In the genomic region with DNA sequence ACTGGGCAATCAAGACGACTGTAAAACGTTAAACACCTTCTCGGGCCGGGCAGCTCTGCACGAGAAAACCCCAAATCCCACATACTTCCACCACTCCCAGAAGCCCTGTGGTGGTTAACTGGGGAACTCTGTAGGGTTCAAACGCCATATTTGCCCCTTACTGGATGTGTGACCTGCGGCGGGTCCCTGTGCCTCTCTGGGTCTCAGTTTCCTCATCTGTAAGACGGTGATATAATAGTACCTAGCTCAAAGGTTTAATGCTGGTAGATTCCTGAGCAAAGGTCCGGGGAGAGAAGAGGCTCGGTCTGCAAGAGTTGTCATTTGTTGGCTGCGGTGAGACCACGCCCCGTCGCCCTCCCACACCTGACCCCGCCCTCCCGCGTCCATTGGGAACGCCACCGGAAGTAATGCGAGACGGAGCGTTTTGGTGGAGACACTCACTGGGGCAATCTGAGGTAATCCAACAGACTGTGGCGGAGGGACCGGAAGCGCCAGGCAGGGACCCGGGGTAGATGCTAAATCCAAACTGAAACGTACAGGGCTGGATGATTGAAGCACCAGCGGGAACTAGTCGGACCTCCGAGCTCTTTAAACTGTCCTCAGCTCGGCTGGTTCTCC, we compare ENCODE assay signal across 1 cellular context.
A peak's percentile ranks its signal among the peaks of the same experiment; 100 is the strongest.
TF ChIP-seq lines count a peak whose summit lies in the region.

No MANE protein-coding gene starts in this region.

TF ChIP-seq in HepG2, 621 proteins besides CTCF, POLR2A, EP300 and RAD21 (continued from another document and continues in another):
- TF ChIP-seq, protein P1, sequence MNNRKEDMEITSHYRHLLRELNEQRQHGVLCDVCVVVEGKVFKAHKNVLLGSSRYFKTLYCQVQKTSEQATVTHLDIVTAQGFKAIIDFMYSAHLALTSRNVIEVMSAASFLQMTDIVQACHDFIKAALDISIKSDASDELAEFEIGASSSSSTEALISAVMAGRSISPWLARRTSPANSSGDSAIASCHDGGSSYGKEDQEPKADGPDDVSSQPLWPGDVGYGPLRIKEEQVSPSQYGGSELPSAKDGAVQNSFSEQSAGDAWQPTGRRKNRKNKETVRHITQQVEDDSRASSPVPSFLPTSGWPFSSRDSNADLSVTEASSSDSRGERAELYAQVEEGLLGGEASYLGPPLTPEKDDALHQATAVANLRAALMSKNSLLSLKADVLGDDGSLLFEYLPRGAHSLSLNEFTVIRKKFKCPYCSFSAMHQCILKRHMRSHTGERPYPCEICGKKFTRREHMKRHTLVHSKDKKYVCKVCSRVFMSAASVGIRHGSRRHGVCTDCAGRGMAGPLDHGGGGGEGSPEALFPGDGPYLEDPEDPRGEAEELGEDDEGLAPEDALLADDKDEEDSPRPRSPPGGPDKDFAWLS (CRISPR knock-in tag; IDR thresholded peaks at IDR 0.05; ENCODE audit: borderline replicate concordance), result no peak
- no peak for TF ChIP-seq TEAD2 (CRISPR knock-in tag; IDR thresholded peaks at IDR 0.05)
- TF ChIP-seq, protein P2, sequence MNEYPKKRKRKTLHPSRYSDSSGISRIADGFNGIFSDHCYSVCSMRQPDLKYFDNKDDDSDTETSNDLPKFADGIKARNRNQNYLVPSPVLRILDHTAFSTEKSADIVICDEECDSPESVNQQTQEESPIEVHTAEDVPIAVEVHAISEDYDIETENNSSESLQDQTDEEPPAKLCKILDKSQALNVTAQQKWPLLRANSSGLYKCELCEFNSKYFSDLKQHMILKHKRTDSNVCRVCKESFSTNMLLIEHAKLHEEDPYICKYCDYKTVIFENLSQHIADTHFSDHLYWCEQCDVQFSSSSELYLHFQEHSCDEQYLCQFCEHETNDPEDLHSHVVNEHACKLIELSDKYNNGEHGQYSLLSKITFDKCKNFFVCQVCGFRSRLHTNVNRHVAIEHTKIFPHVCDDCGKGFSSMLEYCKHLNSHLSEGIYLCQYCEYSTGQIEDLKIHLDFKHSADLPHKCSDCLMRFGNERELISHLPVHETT (CRISPR knock-in tag; conservative IDR thresholded peaks at IDR 0.05), result peak; percentile 61; the same call in 1 of the 2 replicates
- peak; percentile 53 for TF ChIP-seq RFXAP (CRISPR knock-in tag; IDR thresholded peaks at IDR 0.05; ENCODE audit: borderline replicate concordance)
- TF ChIP-seq, protein P3, sequence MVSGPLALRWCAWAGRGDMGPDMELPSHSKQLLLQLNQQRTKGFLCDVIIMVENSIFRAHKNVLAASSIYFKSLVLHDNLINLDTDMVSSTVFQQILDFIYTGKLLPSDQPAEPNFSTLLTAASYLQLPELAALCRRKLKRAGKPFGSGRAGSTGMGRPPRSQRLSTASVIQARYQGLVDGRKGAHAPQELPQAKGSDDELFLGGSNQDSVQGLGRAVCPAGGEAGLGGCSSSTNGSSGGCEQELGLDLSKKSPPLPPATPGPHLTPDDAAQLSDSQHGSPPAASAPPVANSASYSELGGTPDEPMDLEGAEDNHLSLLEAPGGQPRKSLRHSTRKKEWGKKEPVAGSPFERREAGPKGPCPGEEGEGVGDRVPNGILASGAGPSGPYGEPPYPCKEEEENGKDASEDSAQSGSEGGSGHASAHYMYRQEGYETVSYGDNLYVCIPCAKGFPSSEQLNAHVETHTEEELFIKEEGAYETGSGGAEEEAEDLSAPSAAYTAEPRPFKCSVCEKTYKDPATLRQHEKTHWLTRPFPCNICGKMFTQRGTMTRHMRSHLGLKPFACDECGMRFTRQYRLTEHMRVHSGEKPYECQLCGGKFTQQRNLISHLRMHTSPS (CRISPR knock-in tag; IDR thresholded peaks at IDR 0.05; ENCODE audit: low read depth), result no peak
- TF ChIP-seq, protein P4, sequence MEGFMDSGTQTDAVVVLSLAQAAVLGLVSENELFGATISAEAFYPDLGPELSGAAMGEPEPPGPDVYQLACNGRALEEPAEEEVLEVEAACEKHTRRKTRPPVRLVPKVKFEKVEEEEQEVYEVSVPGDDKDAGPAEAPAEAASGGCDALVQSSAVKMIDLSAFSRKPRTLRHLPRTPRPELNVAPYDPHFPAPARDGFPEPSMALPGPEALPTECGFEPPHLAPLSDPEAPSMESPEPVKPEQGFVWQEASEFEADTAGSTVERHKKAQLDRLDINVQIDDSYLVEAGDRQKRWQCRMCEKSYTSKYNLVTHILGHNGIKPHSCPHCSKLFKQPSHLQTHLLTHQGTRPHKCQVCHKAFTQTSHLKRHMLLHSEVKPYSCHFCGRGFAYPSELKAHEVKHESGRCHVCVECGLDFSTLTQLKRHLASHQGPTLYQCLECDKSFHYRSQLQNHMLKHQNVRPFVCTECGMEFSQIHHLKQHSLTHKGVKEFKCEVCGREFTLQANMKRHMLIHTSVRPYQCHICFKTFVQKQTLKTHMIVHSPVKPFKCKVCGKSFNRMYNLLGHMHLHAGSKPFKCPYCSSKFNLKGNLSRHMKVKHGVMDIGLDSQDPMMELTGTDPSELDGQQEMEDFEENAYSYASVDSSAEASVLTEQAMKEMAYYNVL (CRISPR knock-in tag; IDR thresholded peaks at IDR 0.05; ENCODE audit: borderline replicate concordance), result no peak
- TF ChIP-seq ARHGAP35 (CRISPR knock-in tag; IDR thresholded peaks at IDR 0.05; ENCODE audit: borderline replicate concordance), result no peak
- TF ChIP-seq, protein P5, sequence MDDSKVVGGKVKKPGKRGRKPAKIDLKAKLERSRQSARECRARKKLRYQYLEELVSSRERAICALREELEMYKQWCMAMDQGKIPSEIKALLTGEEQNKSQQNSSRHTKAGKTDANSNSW (CRISPR knock-in tag; IDR thresholded peaks at IDR 0.05; ENCODE audit: borderline replicate concordance), result no peak
- peak; percentile 80; the same call in 1 of the 2 replicates for TF ChIP-seq MAZ (IDR thresholded peaks at IDR 0.05; ENCODE audit: borderline replicate concordance, low read depth, low read length)
- TF ChIP-seq MAZ (CRISPR knock-in tag; IDR thresholded peaks at IDR 0.05; ENCODE audit: low read depth), result no peak; the same call in 1 of the 2 replicates
- no peak for TF ChIP-seq RCOR2 (CRISPR knock-in tag; IDR thresholded peaks at IDR 0.05)
- TF ChIP-seq, protein P6, sequence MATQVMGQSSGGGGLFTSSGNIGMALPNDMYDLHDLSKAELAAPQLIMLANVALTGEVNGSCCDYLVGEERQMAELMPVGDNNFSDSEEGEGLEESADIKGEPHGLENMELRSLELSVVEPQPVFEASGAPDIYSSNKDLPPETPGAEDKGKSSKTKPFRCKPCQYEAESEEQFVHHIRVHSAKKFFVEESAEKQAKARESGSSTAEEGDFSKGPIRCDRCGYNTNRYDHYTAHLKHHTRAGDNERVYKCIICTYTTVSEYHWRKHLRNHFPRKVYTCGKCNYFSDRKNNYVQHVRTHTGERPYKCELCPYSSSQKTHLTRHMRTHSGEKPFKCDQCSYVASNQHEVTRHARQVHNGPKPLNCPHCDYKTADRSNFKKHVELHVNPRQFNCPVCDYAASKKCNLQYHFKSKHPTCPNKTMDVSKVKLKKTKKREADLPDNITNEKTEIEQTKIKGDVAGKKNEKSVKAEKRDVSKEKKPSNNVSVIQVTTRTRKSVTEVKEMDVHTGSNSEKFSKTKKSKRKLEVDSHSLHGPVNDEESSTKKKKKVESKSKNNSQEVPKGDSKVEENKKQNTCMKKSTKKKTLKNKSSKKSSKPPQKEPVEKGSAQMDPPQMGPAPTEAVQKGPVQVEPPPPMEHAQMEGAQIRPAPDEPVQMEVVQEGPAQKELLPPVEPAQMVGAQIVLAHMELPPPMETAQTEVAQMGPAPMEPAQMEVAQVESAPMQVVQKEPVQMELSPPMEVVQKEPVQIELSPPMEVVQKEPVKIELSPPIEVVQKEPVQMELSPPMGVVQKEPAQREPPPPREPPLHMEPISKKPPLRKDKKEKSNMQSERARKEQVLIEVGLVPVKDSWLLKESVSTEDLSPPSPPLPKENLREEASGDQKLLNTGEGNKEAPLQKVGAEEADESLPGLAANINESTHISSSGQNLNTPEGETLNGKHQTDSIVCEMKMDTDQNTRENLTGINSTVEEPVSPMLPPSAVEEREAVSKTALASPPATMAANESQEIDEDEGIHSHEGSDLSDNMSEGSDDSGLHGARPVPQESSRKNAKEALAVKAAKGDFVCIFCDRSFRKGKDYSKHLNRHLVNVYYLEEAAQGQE (IDR thresholded peaks at IDR 0.05; ENCODE audit: borderline replicate concordance in 1 of 2, low read depth in 1 of 2, low read length in 2 of 2), result peak in 1 of 2 experiments; percentile 22; a peak in 1 of 4 replicates
- no peak for TF ChIP-seq SP1 (IDR thresholded peaks at IDR 0.05)
- TF ChIP-seq SP1 (CRISPR knock-in tag; IDR thresholded peaks at IDR 0.05), result peak; percentile 95
- no peak for TF ChIP-seq ASH2L (IDR thresholded peaks at IDR 0.05; ENCODE audit: insufficient read length, low read depth, low read length)
- no peak for TF ChIP-seq JDP2 (CRISPR knock-in tag; IDR thresholded peaks at IDR 0.05; ENCODE audit: borderline replicate concordance)
- TF ChIP-seq, protein P7, sequence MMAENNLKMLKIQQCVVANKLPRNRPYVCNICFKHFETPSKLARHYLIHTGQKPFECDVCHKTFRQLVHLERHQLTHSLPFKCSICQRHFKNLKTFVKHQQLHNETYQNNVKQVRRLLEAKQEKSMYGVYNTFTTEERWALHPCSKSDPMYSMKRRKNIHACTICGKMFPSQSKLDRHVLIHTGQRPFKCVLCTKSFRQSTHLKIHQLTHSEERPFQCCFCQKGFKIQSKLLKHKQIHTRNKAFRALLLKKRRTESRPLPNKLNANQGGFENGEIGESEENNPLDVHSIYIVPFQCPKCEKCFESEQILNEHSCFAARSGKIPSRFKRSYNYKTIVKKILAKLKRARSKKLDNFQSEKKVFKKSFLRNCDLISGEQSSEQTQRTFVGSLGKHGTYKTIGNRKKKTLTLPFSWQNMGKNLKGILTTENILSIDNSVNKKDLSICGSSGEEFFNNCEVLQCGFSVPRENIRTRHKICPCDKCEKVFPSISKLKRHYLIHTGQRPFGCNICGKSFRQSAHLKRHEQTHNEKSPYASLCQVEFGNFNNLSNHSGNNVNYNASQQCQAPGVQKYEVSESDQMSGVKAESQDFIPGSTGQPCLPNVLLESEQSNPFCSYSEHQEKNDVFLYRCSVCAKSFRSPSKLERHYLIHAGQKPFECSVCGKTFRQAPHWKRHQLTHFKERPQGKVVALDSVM (CRISPR knock-in tag; IDR thresholded peaks at IDR 0.05), result 0 out of 2 replicates have a peak, but pooled peaks have one; percentile 32
- TF ChIP-seq SMARCC2 (IDR thresholded peaks at IDR 0.05), result no peak
- TF ChIP-seq, protein P8, sequence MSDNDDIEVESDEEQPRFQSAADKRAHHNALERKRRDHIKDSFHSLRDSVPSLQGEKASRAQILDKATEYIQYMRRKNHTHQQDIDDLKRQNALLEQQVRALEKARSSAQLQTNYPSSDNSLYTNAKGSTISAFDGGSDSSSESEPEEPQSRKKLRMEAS (IDR thresholded peaks at IDR 0.05), result peak; percentile 54; the same call in 1 of the 2 replicates
- TF ChIP-seq ZNF75D (CRISPR knock-in tag; IDR thresholded peaks at IDR 0.05; ENCODE audit: borderline replicate concordance), result no peak
- 0 out of 2 replicates have a peak, but pooled peaks have one; percentile 22 for TF ChIP-seq ZFP82 (CRISPR knock-in tag; IDR thresholded peaks at IDR 0.05; ENCODE audit: borderline replicate concordance)
- TF ChIP-seq, protein P9, sequence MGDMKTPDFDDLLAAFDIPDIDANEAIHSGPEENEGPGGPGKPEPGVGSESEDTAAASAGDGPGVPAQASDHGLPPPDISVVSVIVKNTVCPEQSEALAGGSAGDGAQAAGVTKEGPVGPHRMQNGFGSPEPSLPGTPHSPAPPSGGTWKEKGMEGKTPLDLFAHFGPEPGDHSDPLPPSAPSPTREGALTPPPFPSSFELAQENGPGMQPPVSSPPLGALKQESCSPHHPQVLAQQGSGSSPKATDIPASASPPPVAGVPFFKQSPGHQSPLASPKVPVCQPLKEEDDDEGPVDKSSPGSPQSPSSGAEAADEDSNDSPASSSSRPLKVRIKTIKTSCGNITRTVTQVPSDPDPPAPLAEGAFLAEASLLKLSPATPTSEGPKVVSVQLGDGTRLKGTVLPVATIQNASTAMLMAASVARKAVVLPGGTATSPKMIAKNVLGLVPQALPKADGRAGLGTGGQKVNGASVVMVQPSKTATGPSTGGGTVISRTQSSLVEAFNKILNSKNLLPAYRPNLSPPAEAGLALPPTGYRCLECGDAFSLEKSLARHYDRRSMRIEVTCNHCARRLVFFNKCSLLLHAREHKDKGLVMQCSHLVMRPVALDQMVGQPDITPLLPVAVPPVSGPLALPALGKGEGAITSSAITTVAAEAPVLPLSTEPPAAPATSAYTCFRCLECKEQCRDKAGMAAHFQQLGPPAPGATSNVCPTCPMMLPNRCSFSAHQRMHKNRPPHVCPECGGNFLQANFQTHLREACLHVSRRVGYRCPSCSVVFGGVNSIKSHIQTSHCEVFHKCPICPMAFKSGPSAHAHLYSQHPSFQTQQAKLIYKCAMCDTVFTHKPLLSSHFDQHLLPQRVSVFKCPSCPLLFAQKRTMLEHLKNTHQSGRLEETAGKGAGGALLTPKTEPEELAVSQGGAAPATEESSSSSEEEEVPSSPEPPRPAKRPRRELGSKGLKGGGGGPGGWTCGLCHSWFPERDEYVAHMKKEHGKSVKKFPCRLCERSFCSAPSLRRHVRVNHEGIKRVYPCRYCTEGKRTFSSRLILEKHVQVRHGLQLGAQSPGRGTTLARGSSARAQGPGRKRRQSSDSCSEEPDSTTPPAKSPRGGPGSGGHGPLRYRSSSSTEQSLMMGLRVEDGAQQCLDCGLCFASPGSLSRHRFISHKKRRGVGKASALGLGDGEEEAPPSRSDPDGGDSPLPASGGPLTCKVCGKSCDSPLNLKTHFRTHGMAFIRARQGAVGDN (CRISPR knock-in tag; IDR thresholded peaks at IDR 0.05), result no peak
- peak; percentile 61 for TF ChIP-seq SALL1 (CRISPR knock-in tag; IDR thresholded peaks at IDR 0.05)
- TF ChIP-seq ZFP36L1 (CRISPR knock-in tag; IDR thresholded peaks at IDR 0.05), result no peak
- peak; percentile 78 for TF ChIP-seq PHF21A (CRISPR knock-in tag; IDR thresholded peaks at IDR 0.05)
- TF ChIP-seq, protein P10, sequence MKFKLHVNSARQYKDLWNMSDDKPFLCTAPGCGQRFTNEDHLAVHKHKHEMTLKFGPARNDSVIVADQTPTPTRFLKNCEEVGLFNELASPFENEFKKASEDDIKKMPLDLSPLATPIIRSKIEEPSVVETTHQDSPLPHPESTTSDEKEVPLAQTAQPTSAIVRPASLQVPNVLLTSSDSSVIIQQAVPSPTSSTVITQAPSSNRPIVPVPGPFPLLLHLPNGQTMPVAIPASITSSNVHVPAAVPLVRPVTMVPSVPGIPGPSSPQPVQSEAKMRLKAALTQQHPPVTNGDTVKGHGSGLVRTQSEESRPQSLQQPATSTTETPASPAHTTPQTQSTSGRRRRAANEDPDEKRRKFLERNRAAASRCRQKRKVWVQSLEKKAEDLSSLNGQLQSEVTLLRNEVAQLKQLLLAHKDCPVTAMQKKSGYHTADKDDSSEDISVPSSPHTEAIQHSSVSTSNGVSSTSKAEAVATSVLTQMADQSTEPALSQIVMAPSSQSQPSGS (CRISPR knock-in tag; IDR thresholded peaks at IDR 0.05), result peak; percentile 82
- no peak for TF ChIP-seq ZSCAN9 (CRISPR knock-in tag; IDR thresholded peaks at IDR 0.05; ENCODE audit: borderline replicate concordance)
- peak; percentile 87 for TF ChIP-seq HOXA3 (CRISPR knock-in tag; IDR thresholded peaks at IDR 0.05)
- no peak for TF ChIP-seq ZNF337 (CRISPR knock-in tag; IDR thresholded peaks at IDR 0.05; ENCODE audit: borderline replicate concordance, low read depth)
- TF ChIP-seq, protein P11, sequence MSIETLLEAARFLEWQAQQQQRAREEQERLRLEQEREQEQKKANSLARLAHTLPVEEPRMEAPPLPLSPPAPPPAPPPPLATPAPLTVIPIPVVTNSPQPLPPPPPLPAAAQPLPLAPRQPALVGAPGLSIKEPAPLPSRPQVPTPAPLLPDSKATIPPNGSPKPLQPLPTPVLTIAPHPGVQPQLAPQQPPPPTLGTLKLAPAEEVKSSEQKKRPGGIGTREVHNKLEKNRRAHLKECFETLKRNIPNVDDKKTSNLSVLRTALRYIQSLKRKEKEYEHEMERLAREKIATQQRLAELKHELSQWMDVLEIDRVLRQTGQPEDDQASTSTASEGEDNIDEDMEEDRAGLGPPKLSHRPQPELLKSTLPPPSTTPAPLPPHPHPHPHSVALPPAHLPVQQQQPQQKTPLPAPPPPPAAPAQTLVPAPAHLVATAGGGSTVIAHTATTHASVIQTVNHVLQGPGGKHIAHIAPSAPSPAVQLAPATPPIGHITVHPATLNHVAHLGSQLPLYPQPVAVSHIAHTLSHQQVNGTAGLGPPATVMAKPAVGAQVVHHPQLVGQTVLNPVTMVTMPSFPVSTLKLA (IDR thresholded peaks at IDR 0.05), result peak; percentile 46; the same call in 1 of the 2 replicates
- TF ChIP-seq ZNF17 (CRISPR knock-in tag; IDR thresholded peaks at IDR 0.05), result no peak
- no peak for TF ChIP-seq THYN1 (CRISPR knock-in tag; IDR thresholded peaks at IDR 0.05; ENCODE audit: borderline replicate concordance, low read depth)
